ENCODE assay signal across 24 cellular contexts in genomic region chr18:43195421-43195820, GRCh38.
"Had no signal": no experiment of that assay in that cellular context is flagged by ENCODE, and none has a peak within 500 bp of the region (broad histone marks: within the 10 kb centered on the region; RNA-seq: fewer than 3 reads in every experiment).

No MANE protein-coding gene starts in this region.

- H3K9me3 ChIP-seq: pancreas, psoas muscle, right lobe of liver, sigmoid colon, stomach, testis, tibial artery, transverse colon, upper lobe of right lung, uterus had no signal

- H2AFZ ChIP-seq: neural progenitor cell had no signal

- H3K4me1 ChIP-seq: pancreas, psoas muscle, right lobe of liver, sigmoid colon, stomach, testis, tibial artery, transverse colon, upper lobe of right lung, uterus had no signal

- H3K9ac ChIP-seq: neural progenitor cell had no signal

- H3K27ac ChIP-seq: neural progenitor cell, pancreas, psoas muscle, right lobe of liver, sigmoid colon, stomach, testis, tibial artery, transverse colon, upper lobe of right lung, uterus had no signal

- ATAC-seq: naive thymus-derived CD8-positive, alpha-beta T cell; natural killer cell treated with Interleukin-12 subunit alpha and Interleukin-12 subunit beta and Interleukin-15 and Interleukin-18, amount 100 ng/mL, for 72 hours; pancreas; psoas muscle; right cardiac atrium; right lobe of liver; stimulated activated effector memory CD8-positive, alpha-beta T cell treated with anti-CD3 and anti-CD28 coated beads, Interleukin-12 subunit alpha, Interleukin-12 subunit beta, amount 100 ng/mL, for 72 hours; stimulated activated naive B cell treated with anti-CD40 and anti-IgM and Interleukin-4, amounts not matched to agents 10 μg/mL and 1 μg/mL and 100 μg/mL, for 72 hours; upper lobe of right lung had no signal

- H3K4me3 ChIP-seq: neural progenitor cell, pancreas, psoas muscle, right lobe of liver, sigmoid colon, stomach, testis, tibial artery, transverse colon, upper lobe of right lung, uterus had no signal

- H3K27me3 ChIP-seq: neural progenitor cell, pancreas, right lobe of liver, sigmoid colon, stomach, testis, tibial artery, transverse colon, upper lobe of right lung, uterus had no signal

- FAIRE-seq: pancreas, small intestine had no signal

- DNase-seq: naive B cell; naive thymus-derived CD8-positive, alpha-beta T cell; nephron progenitor cell; pancreas; psoas muscle; right cardiac atrium; right lobe of liver; sigmoid colon; small intestine; stimulated activated CD4-positive, alpha-beta T cell treated with anti-CD3 and anti-CD28 coated beads, Interleukin-15, amount 100 ng/mL, for 24 hours; stimulated activated CD4-positive, alpha-beta T cell treated with anti-CD3 and anti-CD28 coated beads, Interleukin-2, amount 100 ng/mL, for 24 hours; stimulated activated CD4-positive, alpha-beta T cell treated with anti-CD3 and anti-CD28 coated beads, Interleukin-2, amount 100 ng/mL, for 48 hours; stimulated activated CD4-positive, alpha-beta T cell treated with anti-CD3 and anti-CD28 coated beads, Interleukin-4, amount 100 ng/mL, for 24 hours; stimulated activated naive B cell treated with anti-CD40 and anti-IgM and Interleukin-4, amounts not matched to agents 10 μg/mL and 1 μg/mL and 100 μg/mL, for 72 hours; stimulated activated naive CD4-positive, alpha-beta T cell treated with Interleukin-2 at 50 U/mL for 16 hours; stomach; testis; tibial artery; transverse colon; upper lobe of right lung; uterus had no signal

- H3K4me2 ChIP-seq: neural progenitor cell had no signal

- H3K36me3 ChIP-seq: neural progenitor cell, pancreas, right lobe of liver, sigmoid colon, stomach, tibial artery, transverse colon, upper lobe of right lung, uterus had no signal
